1 cellular context compared by ENCODE assay signal in genomic region chr7:28806841-28807240, GRCh38.
TF ChIP-seq lines count a peak whose summit lies in the region.

No MANE protein-coding gene starts in this region.

TF ChIP-seq in HepG2, 621 proteins besides CTCF, POLR2A, EP300 and RAD21:
- TF ChIP-seq ATF6 (CRISPR knock-in tag; conservative IDR thresholded peaks at IDR 0.05) (no peak), ZFP91 (CRISPR knock-in tag; IDR thresholded peaks at IDR 0.05; ENCODE audit: borderline replicate concordance) (no peak), ZNF280D (CRISPR knock-in tag; IDR thresholded peaks at IDR 0.05) (no peak)
